Comparison of ENCODE assay signal across 1 cellular context in genomic region chr9:126984969-126985368, GRCh38.
TF ChIP-seq lines count a peak whose summit lies in the region.

No MANE protein-coding gene starts in this region.

TF ChIP-seq in K562, 482 proteins besides CTCF, POLR2A, EP300 and RAD21 (continued from another document and continues in another):
- TF ChIP-seq, protein P1, sequence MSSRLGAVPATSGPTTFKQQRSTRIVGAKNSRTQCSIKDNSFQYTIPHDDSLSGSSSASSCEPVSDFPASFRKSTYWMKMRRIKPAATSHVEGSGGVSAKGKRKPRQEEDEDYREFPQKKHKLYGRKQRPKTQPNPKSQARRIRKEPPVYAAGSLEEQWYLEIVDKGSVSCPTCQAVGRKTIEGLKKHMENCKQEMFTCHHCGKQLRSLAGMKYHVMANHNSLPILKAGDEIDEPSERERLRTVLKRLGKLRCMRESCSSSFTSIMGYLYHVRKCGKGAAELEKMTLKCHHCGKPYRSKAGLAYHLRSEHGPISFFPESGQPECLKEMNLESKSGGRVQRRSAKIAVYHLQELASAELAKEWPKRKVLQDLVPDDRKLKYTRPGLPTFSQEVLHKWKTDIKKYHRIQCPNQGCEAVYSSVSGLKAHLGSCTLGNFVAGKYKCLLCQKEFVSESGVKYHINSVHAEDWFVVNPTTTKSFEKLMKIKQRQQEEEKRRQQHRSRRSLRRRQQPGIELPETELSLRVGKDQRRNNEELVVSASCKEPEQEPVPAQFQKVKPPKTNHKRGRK (tag; IDR thresholded peaks at IDR 0.05) = no peak
- TF ChIP-seq SIN3A (IDR thresholded peaks at IDR 0.05; ENCODE audit: borderline replicate concordance in 2 of 2, control insufficient read depth in 1 of 2, low read depth in 2 of 2, low read length in 2 of 2) (no peak), SIX5 (IDR thresholded peaks at IDR 0.05; ENCODE audit: borderline replicate concordance in 1 of 2, insufficient read depth in 1 of 2, low read depth in 1 of 2, low read length in 2 of 2) (no peak), ZNF121 (CRISPR knock-in tag; conservative IDR thresholded peaks at IDR 0.05) (no peak), NR3C1 (CRISPR knock-in tag; IDR thresholded peaks at IDR 0.05) (no peak), ESRRA (IDR thresholded peaks at IDR 0.05; ENCODE audit: borderline replicate concordance, low read depth) (peak; percentile 48; the same call in 1 of the 2 replicates), L3MBTL2 (IDR thresholded peaks at IDR 0.05) (peak; percentile 32; the same call in 1 of the 2 replicates), ZNF77 (CRISPR knock-in tag; IDR thresholded peaks at IDR 0.05) (no peak), PTRF (tag; IDR thresholded peaks at IDR 0.05) (peak; percentile 59; the same call in 1 of the 2 replicates), TCFL5 (CRISPR knock-in tag; conservative IDR thresholded peaks at IDR 0.05) (no peak), NFATC3 (IDR thresholded peaks at IDR 0.05) (no peak), ZKSCAN1 (IDR thresholded peaks at IDR 0.05; ENCODE audit: low read depth, low read length) (no peak), ZNF384 (IDR thresholded peaks at IDR 0.05; ENCODE audit: low read depth, low read length) (no peak), WHSC1 (IDR thresholded peaks at IDR 0.05; ENCODE audit: low read length) (no peak), HINFP (tag; conservative IDR thresholded peaks at IDR 0.05; ENCODE audit: low read depth) (peak; percentile 70; the same call in 1 of the 2 replicates), OTX1 (CRISPR knock-in tag; IDR thresholded peaks at IDR 0.05) (no peak), CEBPB (tag; IDR thresholded peaks at IDR 0.05) (no peak), NELFE (IDR thresholded peaks at IDR 0.05; ENCODE audit: insufficient read depth, insufficient read length) (no peak), ZNF707 (CRISPR knock-in tag; conservative IDR thresholded peaks at IDR 0.05) (no peak), ELF4 (CRISPR knock-in tag; IDR thresholded peaks at IDR 0.05) (0 out of 2 replicates have a peak, but pooled peaks have one; percentile 36), ZNF76 (CRISPR knock-in tag; IDR thresholded peaks at IDR 0.05; ENCODE audit: borderline replicate concordance) (no peak), JUND (IDR thresholded peaks at IDR 0.05; ENCODE audit: borderline replicate concordance, low read depth, low read length) (peak; percentile 53), JUND (tag; IDR thresholded peaks at IDR 0.05; ENCODE audit: borderline replicate concordance, low read depth, low read length) (peak; percentile 85; the same call in 2 of the 3 replicates), CHD4 (IDR thresholded peaks at IDR 0.05; ENCODE audit: insufficient read depth, insufficient replicate concordance, low read depth, low read length, poor library complexity, severe bottlenecking) (no peak), ZNF143 (CRISPR knock-in tag; IDR thresholded peaks at IDR 0.05) (no peak), BHLHE40 (IDR thresholded peaks at IDR 0.05; ENCODE audit: low read length) (no peak; the same call in 1 of the 2 replicates), ZBTB7A (IDR thresholded peaks at IDR 0.05; ENCODE audit: borderline replicate concordance, control insufficient read depth, low read depth, low read length) (no peak), HDAC2 (IDR thresholded peaks at IDR 0.05) (no peak), EZH2 (IDR thresholded peaks at IDR 0.05; ENCODE audit: borderline replicate concordance, low read depth, low read length) (no peak), ZKSCAN8 (CRISPR knock-in tag; IDR thresholded peaks at IDR 0.05) (no peak), PURB (CRISPR knock-in tag; IDR thresholded peaks at IDR 0.05; ENCODE audit: low read depth) (no peak), ETS2 (tag; IDR thresholded peaks at IDR 0.05; ENCODE audit: borderline replicate concordance, poor library complexity, severe bottlenecking) (no peak), POLR2G (IDR thresholded peaks at IDR 0.05; ENCODE audit: low read depth, low read length) (no peak), MTA3 (IDR thresholded peaks at IDR 0.05; ENCODE audit: borderline replicate concordance) (no peak; the same call in 1 of the 2 replicates), TAF7 (tag; IDR thresholded peaks at IDR 0.05) (no peak), XRCC3 (IDR thresholded peaks at IDR 0.05) (no peak), SAFB (IDR thresholded peaks at IDR 0.05; ENCODE audit: borderline replicate concordance, low read depth, low read length) (no peak), TRIM24 (IDR thresholded peaks at IDR 0.05) (no peak), DEAF1 (CRISPR knock-in tag; IDR thresholded peaks at IDR 0.05) (no peak), TEAD2 (tag; IDR thresholded peaks at IDR 0.05) (peak; percentile 77), ATF7 (IDR thresholded peaks at IDR 0.05) (peak; percentile 61; the same call in 1 of the 2 replicates), MYBL2 (IDR thresholded peaks at IDR 0.05; ENCODE audit: low read depth) (no peak), MYBL2 (CRISPR knock-in tag; IDR thresholded peaks at IDR 0.05; ENCODE audit: borderline replicate concordance) (no peak), ZNF584 (CRISPR knock-in tag; IDR thresholded peaks at IDR 0.05; ENCODE audit: low read depth) (no peak), MEIS2 (IDR thresholded peaks at IDR 0.05; ENCODE audit: partially characterized antibody) (peak; percentile 84), SREBF1 (IDR thresholded peaks at IDR 0.05; ENCODE audit: borderline replicate concordance, low read depth, low read length) (no peak), ZNF124 (CRISPR knock-in tag; IDR thresholded peaks at IDR 0.05) (no peak), BCL6 (CRISPR knock-in tag; IDR thresholded peaks at IDR 0.05) (no peak), THRAP3 (IDR thresholded peaks at IDR 0.05; ENCODE audit: borderline replicate concordance) (no peak), SNRNP70 (optimal IDR thresholded peaks at IDR 0.05; ENCODE audit: low read depth, low read length) (no peak), ZNF24 (IDR thresholded peaks at IDR 0.05) (no peak), ZNF589 (CRISPR knock-in tag; IDR thresholded peaks at IDR 0.05; ENCODE audit: low read depth) (no peak), ZNF444 (CRISPR knock-in tag; IDR thresholded peaks at IDR 0.05) (no peak), NFXL1 (CRISPR knock-in tag; IDR thresholded peaks at IDR 0.05) (no peak), CBFA2T2 (conservative IDR thresholded peaks at IDR 0.05) (no peak), FOXA3 (CRISPR knock-in tag; conservative IDR thresholded peaks at IDR 0.05 in 1 of 2, IDR thresholded peaks at IDR 0.05 in 1 of 2) (peak in 1 of 2 experiments; percentile 67; a peak in 2 of 4 replicates), PHTF2 (CRISPR knock-in tag; IDR thresholded peaks at IDR 0.05) (no peak), ARID2 (IDR thresholded peaks at IDR 0.05) (no peak)
- TF ChIP-seq, protein P2, sequence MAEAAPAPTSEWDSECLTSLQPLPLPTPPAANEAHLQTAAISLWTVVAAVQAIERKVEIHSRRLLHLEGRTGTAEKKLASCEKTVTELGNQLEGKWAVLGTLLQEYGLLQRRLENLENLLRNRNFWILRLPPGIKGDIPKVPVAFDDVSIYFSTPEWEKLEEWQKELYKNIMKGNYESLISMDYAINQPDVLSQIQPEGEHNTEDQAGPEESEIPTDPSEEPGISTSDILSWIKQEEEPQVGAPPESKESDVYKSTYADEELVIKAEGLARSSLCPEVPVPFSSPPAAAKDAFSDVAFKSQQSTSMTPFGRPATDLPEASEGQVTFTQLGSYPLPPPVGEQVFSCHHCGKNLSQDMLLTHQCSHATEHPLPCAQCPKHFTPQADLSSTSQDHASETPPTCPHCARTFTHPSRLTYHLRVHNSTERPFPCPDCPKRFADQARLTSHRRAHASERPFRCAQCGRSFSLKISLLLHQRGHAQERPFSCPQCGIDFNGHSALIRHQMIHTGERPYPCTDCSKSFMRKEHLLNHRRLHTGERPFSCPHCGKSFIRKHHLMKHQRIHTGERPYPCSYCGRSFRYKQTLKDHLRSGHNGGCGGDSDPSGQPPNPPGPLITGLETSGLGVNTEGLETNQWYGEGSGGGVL (CRISPR knock-in tag; IDR thresholded peaks at IDR 0.05) = no peak
- TF ChIP-seq, protein P3, sequence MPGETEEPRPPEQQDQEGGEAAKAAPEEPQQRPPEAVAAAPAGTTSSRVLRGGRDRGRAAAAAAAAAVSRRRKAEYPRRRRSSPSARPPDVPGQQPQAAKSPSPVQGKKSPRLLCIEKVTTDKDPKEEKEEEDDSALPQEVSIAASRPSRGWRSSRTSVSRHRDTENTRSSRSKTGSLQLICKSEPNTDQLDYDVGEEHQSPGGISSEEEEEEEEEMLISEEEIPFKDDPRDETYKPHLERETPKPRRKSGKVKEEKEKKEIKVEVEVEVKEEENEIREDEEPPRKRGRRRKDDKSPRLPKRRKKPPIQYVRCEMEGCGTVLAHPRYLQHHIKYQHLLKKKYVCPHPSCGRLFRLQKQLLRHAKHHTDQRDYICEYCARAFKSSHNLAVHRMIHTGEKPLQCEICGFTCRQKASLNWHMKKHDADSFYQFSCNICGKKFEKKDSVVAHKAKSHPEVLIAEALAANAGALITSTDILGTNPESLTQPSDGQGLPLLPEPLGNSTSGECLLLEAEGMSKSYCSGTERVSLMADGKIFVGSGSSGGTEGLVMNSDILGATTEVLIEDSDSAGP (CRISPR knock-in tag; IDR thresholded peaks at IDR 0.05) = no peak
- TF ChIP-seq, protein P4, sequence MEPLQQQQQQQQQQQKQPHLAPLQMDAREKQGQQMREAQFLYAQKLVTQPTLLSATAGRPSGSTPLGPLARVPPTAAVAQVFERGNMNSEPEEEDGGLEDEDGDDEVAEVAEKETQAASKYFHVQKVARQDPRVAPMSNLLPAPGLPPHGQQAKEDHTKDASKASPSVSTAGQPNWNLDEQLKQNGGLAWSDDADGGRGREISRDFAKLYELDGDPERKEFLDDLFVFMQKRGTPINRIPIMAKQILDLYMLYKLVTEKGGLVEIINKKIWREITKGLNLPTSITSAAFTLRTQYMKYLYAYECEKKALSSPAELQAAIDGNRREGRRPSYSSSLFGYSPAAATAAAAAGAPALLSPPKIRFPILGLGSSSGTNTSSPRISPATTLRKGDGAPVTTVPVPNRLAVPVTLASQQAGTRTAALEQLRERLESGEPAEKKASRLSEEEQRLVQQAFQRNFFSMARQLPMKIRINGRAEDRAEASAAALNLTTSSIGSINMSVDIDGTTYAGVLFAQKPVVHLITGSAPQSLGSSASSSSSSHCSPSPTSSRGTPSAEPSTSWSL (CRISPR knock-in tag; IDR thresholded peaks at IDR 0.05; ENCODE audit: borderline replicate concordance) = no peak
- TF ChIP-seq, protein P5, sequence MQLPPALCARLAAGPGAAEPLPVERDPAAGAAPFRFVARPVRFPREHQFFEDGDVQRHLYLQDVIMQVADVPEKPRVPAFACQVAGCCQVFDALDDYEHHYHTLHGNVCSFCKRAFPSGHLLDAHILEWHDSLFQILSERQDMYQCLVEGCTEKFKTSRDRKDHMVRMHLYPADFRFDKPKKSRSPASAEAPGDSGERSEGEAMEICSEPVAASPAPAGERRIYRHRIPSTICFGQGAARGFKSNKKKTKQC (CRISPR knock-in tag; IDR thresholded peaks at IDR 0.05) = no peak
- TF ChIP-seq, protein P6, sequence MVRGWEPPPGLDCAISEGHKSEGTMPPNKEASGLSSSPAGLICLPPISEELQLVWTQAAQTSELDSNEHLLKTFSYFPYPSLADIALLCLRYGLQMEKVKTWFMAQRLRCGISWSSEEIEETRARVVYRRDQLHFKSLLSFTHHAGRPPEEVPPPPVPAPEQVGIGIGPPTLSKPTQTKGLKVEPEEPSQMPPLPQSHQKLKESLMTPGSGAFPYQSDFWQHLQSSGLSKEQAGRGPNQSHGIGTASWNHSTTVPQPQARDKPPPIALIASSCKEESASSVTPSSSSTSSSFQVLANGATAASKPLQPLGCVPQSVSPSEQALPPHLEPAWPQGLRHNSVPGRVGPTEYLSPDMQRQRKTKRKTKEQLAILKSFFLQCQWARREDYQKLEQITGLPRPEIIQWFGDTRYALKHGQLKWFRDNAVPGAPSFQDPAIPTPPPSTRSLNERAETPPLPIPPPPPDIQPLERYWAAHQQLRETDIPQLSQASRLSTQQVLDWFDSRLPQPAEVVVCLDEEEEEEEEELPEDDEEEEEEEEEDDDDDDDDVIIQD (CRISPR knock-in tag; IDR thresholded peaks at IDR 0.05) = no peak
